ENCODE assay signal across 12 cellular contexts in genomic region chr5:9851458-9851857, GRCh38.
DNase-seq lines count a peak whose midpoint lies in the region; ATAC-seq and TF ChIP-seq lines count a peak whose summit lies in the region.
"Had no signal": no experiment of that assay in that cellular context is flagged by ENCODE, and none has a peak within 500 bp of the region (broad histone marks: within the 10 kb centered on the region; RNA-seq: fewer than 3 reads in every experiment).

No MANE protein-coding gene starts in this region.

- no peak for ATAC-seq in GM21367 (IDR thresholded peaks at IDR 0.05; ENCODE audit: unreplicated experiment)

- H3K27me3 Mint-ChIP-seq in Calu3 (ENCODE audit: unreplicated experiment) (peaks cover 87% of the 10 kb centered on the region), endodermal cell (ENCODE audit: insufficient read depth) (no peaks in the 10 kb centered on the region), osteocyte (ENCODE audit: unreplicated experiment) (no peaks in the 10 kb centered on the region)
- H3K27me3 Mint-ChIP-seq: activated naive CD8-positive, alpha-beta T cell treated with anti-CD3 and anti-CD28 coated beads, Interleukin-2, amount 10 ng/mL, durations not matched to agents 7 days and 5 days had no signal

- no peak overlapping the region for H3K9ac ChIP-seq in endodermal cell (ENCODE audit: extremely low read depth, low read length, poor library complexity, severe bottlenecking)

- no peak overlapping the region for H3K4me3 Mint-ChIP-seq in Calu3 (ENCODE audit: low read depth, unreplicated experiment)
- H3K4me3 Mint-ChIP-seq in endodermal cell: no peak overlapping the region
- H3K4me3 Mint-ChIP-seq in osteocyte (ENCODE audit: unreplicated experiment): no peak overlapping the region
- H3K4me3 Mint-ChIP-seq: activated naive CD8-positive, alpha-beta T cell treated with anti-CD3 and anti-CD28 coated beads, Interleukin-2, amount 10 ng/mL, durations not matched to agents 7 days and 5 days had no signal

- CTCF ChIA-PET in Calu3 (lab: Charles Lee): interaction anchor here (2.1 kb wide), 1 partner anchor 179 kb away, joined by 6 read pairs; no protein-coding TSS in a partner anchor

- peak; percentile 30 for DNase-seq in Calu3
- peak; percentile 83 for DNase-seq in NCI-H524 treated with DMSO at 0.1 percent for 48 hours (lab: John Stamatoyannopoulos, UW)
- DNase-seq in endodermal cell: no peak
- no peak for DNase-seq in osteocyte (ENCODE audit: extremely low spot score, unreplicated experiment)
- no peak for DNase-seq in activated CD4-positive, alpha-beta T cell treated with anti-CD3 and anti-CD28 coated beads, Interleukin-2, amount 50 U/mL, for 48 hours
- no peak for DNase-seq in NCI-H1436 treated with DMSO at 0.1 percent for 48 hours (lab: John Stamatoyannopoulos, UW)
- DNase-seq in NCI-H1092 (lab: John Stamatoyannopoulos, UW): no peak
- DNase-seq: activated CD4-positive, CD25-positive, alpha-beta regulatory T cell treated with anti-CD3 and anti-CD28 coated beads, Interleukin-2, amount 50 U/mL, for 72 hours; activated naive CD8-positive, alpha-beta T cell treated with anti-CD3 and anti-CD28 coated beads, Interleukin-2, amount 10 ng/mL, durations not matched to agents 7 days and 5 days; NCI-H510A treated with DMSO at 0.1 percent for 48 hours had no signal

- WGBS in endodermal cell (ENCODE audit: insufficient coverage in 1 of 2, insufficient read length in 1 of 2), 2 experiments: 91 to 100% methylated on average over 2 to 3 of the region's 3 CpGs

- no peaks in the 10 kb centered on the region for H3K27me3 ChIP-seq in endodermal cell (ENCODE audit: control insufficient read depth, insufficient read depth, low read length, poor library complexity, severe bottlenecking)
- H3K27me3 ChIP-seq: neutrophil had no signal

- no peaks in the 10 kb centered on the region for H3K36me3 ChIP-seq in endodermal cell (ENCODE audit: control insufficient read depth, insufficient read depth, low read length)
- H3K36me3 ChIP-seq: neutrophil had no signal

- H3K9me3 Mint-ChIP-seq in Calu3 (ENCODE audit: low read depth, unreplicated experiment) (no peaks in the 10 kb centered on the region), endodermal cell (no peaks in the 10 kb centered on the region), osteocyte (ENCODE audit: unreplicated experiment) (no peaks in the 10 kb centered on the region)

- intact Hi-C loops in Calu3 (cut with micrococcal nuclease; ENCODE audit: unreplicated experiment): loop anchor here (1.0 kb wide), 2 partner anchors 179 to 295 kb away; no protein-coding TSS in a partner anchor

- TF ChIP-seq CTCF in Calu3 (IDR thresholded peaks at IDR 0.05; ENCODE audit: unreplicated experiment): peak; percentile 22
- peak; percentile 40 for TF ChIP-seq CTCF in endodermal cell (conservative IDR thresholded peaks at IDR 0.05)
- peak; percentile 44 for TF ChIP-seq CTCF in osteocyte (IDR thresholded peaks at IDR 0.05)

- BruUV-seq in Calu3 (replicated peaks; lab: Mats Ljungman, UMichigan): no TSS peak

- H3K9me3 ChIP-seq in endodermal cell (ENCODE audit: control insufficient read depth, low read length): no peaks in the 10 kb centered on the region
- H3K9me3 ChIP-seq: neutrophil had no signal

- H3K4me3 ChIP-seq in endodermal cell (ENCODE audit: low read length): no peak overlapping the region

- H3K36me3 Mint-ChIP-seq in Calu3 (ENCODE audit: insufficient read depth, unreplicated experiment) (no peaks in the 10 kb centered on the region), endodermal cell (ENCODE audit: low read depth) (peaks cover under 1% of the 10 kb centered on the region), osteocyte (ENCODE audit: unreplicated experiment) (no peaks in the 10 kb centered on the region)
- H3K36me3 Mint-ChIP-seq: activated naive CD8-positive, alpha-beta T cell treated with anti-CD3 and anti-CD28 coated beads, Interleukin-2, amount 10 ng/mL, durations not matched to agents 7 days and 5 days had no signal

- peaks cover 10% of the 10 kb centered on the region for H3K4me1 ChIP-seq in endodermal cell (ENCODE audit: control insufficient read depth, insufficient read depth, low read length)

- H3K27ac Mint-ChIP-seq in Calu3 (ENCODE audit: unreplicated experiment) (no peak overlapping the region), endodermal cell (no peak overlapping the region), osteocyte (ENCODE audit: unreplicated experiment) (no peak overlapping the region)
- H3K27ac Mint-ChIP-seq: activated naive CD8-positive, alpha-beta T cell treated with anti-CD3 and anti-CD28 coated beads, Interleukin-2, amount 10 ng/mL, durations not matched to agents 7 days and 5 days had no signal

- no peaks in the 10 kb centered on the region for H3K4me1 Mint-ChIP-seq in Calu3 (ENCODE audit: low read depth, unreplicated experiment)
- H3K4me1 Mint-ChIP-seq in endodermal cell: peaks cover 9% of the 10 kb centered on the region
- peaks cover 3% of the 10 kb centered on the region for H3K4me1 Mint-ChIP-seq in osteocyte (ENCODE audit: unreplicated experiment)
- H3K4me1 Mint-ChIP-seq: activated naive CD8-positive, alpha-beta T cell treated with anti-CD3 and anti-CD28 coated beads, Interleukin-2, amount 10 ng/mL, durations not matched to agents 7 days and 5 days had no signal

- no peak overlapping the region for H3K27ac ChIP-seq in endodermal cell (ENCODE audit: low read depth, low read length)
- H3K27ac ChIP-seq: neutrophil had no signal

Comparison
In these comparisons a context has a peak if more than half of its experiments do, and no peak if none do; other contexts are left out.
1. DNase-seq: peak in Calu3 (single experiment) and NCI-H524 treated with DMSO at 0.1 percent for 48 hours (single experiment); none in endodermal cell (single experiment), osteocyte (single experiment), activated CD4-positive, alpha-beta T cell treated with anti-CD3 and anti-CD28 coated beads, Interleukin-2, amount 50 U/mL, for 48 hours (0 of 2), NCI-H1436 treated with DMSO at 0.1 percent for 48 hours (single experiment) and NCI-H1092 (single experiment).
2. Peak in every context shown above with its lines, with median percentiles within 50 percentile points of each other: CTCF ChIP-seq.